Comparison of ENCODE assay signal across 21 cellular contexts in the genomic region with DNA sequence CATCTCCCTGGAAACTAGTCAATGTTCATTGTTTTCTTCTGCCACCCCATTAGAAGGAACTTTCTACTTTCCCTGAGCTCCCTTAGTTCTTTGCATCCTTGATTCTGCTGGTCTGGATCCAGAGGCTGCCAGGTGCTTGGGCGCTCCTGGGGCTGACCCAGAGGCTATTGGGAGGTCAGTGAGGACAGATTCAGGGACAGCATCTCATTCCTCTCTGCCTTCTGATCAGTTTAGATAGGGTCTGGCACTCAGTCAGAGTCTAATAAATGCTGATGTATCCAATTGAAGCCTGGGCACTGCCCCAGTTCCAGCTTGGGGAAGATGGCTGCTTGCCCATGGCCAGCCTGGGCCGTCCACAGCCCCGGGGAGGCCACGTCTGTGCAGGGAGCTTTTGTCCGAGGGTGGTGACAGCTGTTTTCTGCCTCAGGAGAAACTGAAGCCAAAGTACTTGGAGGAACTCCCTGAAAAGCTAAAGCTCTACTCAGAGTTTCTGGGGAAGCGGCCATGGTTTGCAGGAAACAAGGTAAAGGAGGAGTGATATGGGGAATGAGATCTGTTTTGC. TPM values are rescaled to one million over a fixed set of nuclear protein-coding genes. Genes with fewer than 3 reads are reported as not detected.
DNase-seq lines count a peak whose midpoint lies in the region; ATAC-seq and TF ChIP-seq lines count a peak whose summit lies in the region.
"Had no signal": no experiment of that assay in that cellular context is flagged by ENCODE, and none has a peak within 500 bp of the region (broad histone marks: within the 10 kb centered on the region; RNA-seq: fewer than 3 reads in every experiment).

No MANE protein-coding gene starts in this region.

- H3K4me1 Mint-ChIP-seq in activated T-cell treated with anti-CD3 and anti-CD28 coated beads, Interleukin-2, amount 50 U/mL, for 24 hours (ENCODE audit: low read depth), result peaks cover 27% of the 10 kb centered on the region
- peaks cover 5% of the 10 kb centered on the region for H3K4me1 Mint-ChIP-seq in activated T-cell treated with anti-CD3 and anti-CD28 coated beads, Interleukin-2, amount 50 U/mL, for 4 hours (ENCODE audit: low read depth)
- H3K4me1 Mint-ChIP-seq in T-cell (peaks cover 0 to 23% (median 16%) of the 10 kb centered on the region in 3 donors), mesothelial cell of epicardium (peaks cover 6% of the 10 kb centered on the region)

- H3K27me3 Mint-ChIP-seq in activated T-cell treated with anti-CD3 and anti-CD28 coated beads, Interleukin-2, amount 50 U/mL, for 24 hours, result no peaks in the 10 kb centered on the region
- H3K27me3 Mint-ChIP-seq in activated T-cell treated with anti-CD3 and anti-CD28 coated beads, Interleukin-2, amount 50 U/mL, for 4 hours (ENCODE audit: low read depth), result no peaks in the 10 kb centered on the region
- H3K27me3 Mint-ChIP-seq in T-cell (no peaks in the 10 kb centered on the region), mesothelial cell of epicardium (ENCODE audit: low read depth) (no peaks in the 10 kb centered on the region)
- H3K27me3 Mint-ChIP-seq: CD4-positive, alpha-beta memory T cell had no signal

- no peak for TF ChIP-seq CTCF in mesothelial cell of epicardium (IDR thresholded peaks at IDR 0.05; ENCODE audit: unreplicated experiment)

- H3K36me3 Mint-ChIP-seq in activated T-cell treated with anti-CD3 and anti-CD28 coated beads, Interleukin-2, amount 50 U/mL, for 24 hours (ENCODE audit: low read depth), result peaks cover 47% of the 10 kb centered on the region
- H3K36me3 Mint-ChIP-seq in activated T-cell treated with anti-CD3 and anti-CD28 coated beads, Interleukin-2, amount 50 U/mL, for 4 hours (ENCODE audit: insufficient read depth), result peaks cover 2% of the 10 kb centered on the region
- no peaks in the 10 kb centered on the region for H3K36me3 Mint-ChIP-seq in T-cell
- no peaks in the 10 kb centered on the region for H3K36me3 Mint-ChIP-seq in mesothelial cell of epicardium
- H3K36me3 Mint-ChIP-seq: CD4-positive, alpha-beta memory T cell had no signal

- no peaks in the 10 kb centered on the region for H3K9me3 Mint-ChIP-seq in activated T-cell treated with anti-CD3 and anti-CD28 coated beads, Interleukin-2, amount 50 U/mL, for 24 hours
- H3K9me3 Mint-ChIP-seq in activated T-cell treated with anti-CD3 and anti-CD28 coated beads, Interleukin-2, amount 50 U/mL, for 4 hours, result peaks cover 2% of the 10 kb centered on the region
- H3K9me3 Mint-ChIP-seq in T-cell, result peaks cover 0 to 3% (median 0%) of the 10 kb centered on the region in 3 donors
- no peaks in the 10 kb centered on the region for H3K9me3 Mint-ChIP-seq in mesothelial cell of epicardium

- peak overlapping the region; percentile 91 for H3K4me3 Mint-ChIP-seq in activated T-cell treated with anti-CD3 and anti-CD28 coated beads, Interleukin-2, amount 50 U/mL, for 24 hours
- H3K4me3 Mint-ChIP-seq in activated T-cell treated with anti-CD3 and anti-CD28 coated beads, Interleukin-2, amount 50 U/mL, for 4 hours, result no peak overlapping the region
- H3K4me3 Mint-ChIP-seq in T-cell, result peak overlapping the region; percentile 1 to 80 (median 31)
- H3K4me3 Mint-ChIP-seq in mesothelial cell of epicardium, result no peak overlapping the region

- ATAC-seq in activated T-cell treated with anti-CD3 and anti-CD28 coated beads, Interleukin-2, amount 50 U/mL, for 4 hours, result no peak
- ATAC-seq in T-cell (replicated peaks in 1 of 4), result no peak
- no peak for ATAC-seq in GM21529 (IDR thresholded peaks at IDR 0.05; ENCODE audit: unreplicated experiment)
- ATAC-seq: HCT116 had no signal

- POLR2A ChIA-PET in T-cell (lab: Charles Lee), result no interaction called here

- CTCF ChIA-PET in T-cell (lab: Charles Lee), result no interaction called here

- DNase-seq in activated T-cell treated with anti-CD3 and anti-CD28 coated beads, Interleukin-2, amount 50 U/mL, for 24 hours, result no peak
- no peak for DNase-seq in activated T-cell treated with anti-CD3 and anti-CD28 coated beads, Interleukin-2, amount 50 U/mL, for 4 hours
- no peak for DNase-seq in T-cell
- DNase-seq in globus pallidus (ENCODE audit: low spot score), result peak; percentile 51
- DNase-seq in pons (ENCODE audit: low spot score), result peak; percentile 26
- DNase-seq in mesothelial cell of epicardium (ENCODE audit: low spot score in 2 of 2, unreplicated experiment in 2 of 2), result no peak
- DNase-seq in dermis blood vessel endothelial cell, result no peak
- DNase-seq: CD4-positive, alpha-beta memory T cell; KBM-7; MM.1S; NCI-H1048; NCI-H1417 treated with DMSO at 0.1 percent for 48 hours; NCI-H187; NCI-H446; NCI-H526; Peyer's patch had no signal

- H3K27ac Mint-ChIP-seq in activated T-cell treated with anti-CD3 and anti-CD28 coated beads, Interleukin-2, amount 50 U/mL, for 24 hours, result no peak overlapping the region
- peak overlapping the region; percentile 19 to 79 for H3K27ac Mint-ChIP-seq in T-cell
- no peak overlapping the region for H3K27ac Mint-ChIP-seq in mesothelial cell of epicardium

RNA-seq across cellular contexts. Expression of a gene that starts 2.3 kb away (rescaled TPM):
- total RNA-seq in activated T-cell treated with anti-CD3 and anti-CD28 coated beads, Interleukin-2, amount 50 U/mL, for 4 hours, result 10 to 100 TPM in 2 of 3 donors, not detected in 1; 30.4 to 60.0 TPM
- total RNA-seq in T-cell (10 to 100 TPM in 4 of 5 donors, under 1 TPM in 1; 0.44 to 50.3 (median 30.7) TPM), mesothelial cell of epicardium (48.8 to 54.2 TPM (median 52.3 TPM) in 3 replicates), dermis blood vessel endothelial cell (8.5 TPM in 1 of 2 replicates, not detected in the other)
- total RNA-seq: CD4-positive, alpha-beta memory T cell; G401; HT-29; OCI-LY7 had no signal

RNA-seq across cellular contexts. Expression of a gene that starts 22.1 kb away (rescaled TPM):
- 1 to 10 TPM; 4.0 to 5.3 (median 4.4) TPM for total RNA-seq in activated T-cell treated with anti-CD3 and anti-CD28 coated beads, Interleukin-2, amount 50 U/mL, for 4 hours
- total RNA-seq in T-cell (100 to 1,000 TPM in 1 of 5 donors, 10 to 100 TPM in 4; 51.9 to 102 (median 77.4) TPM), mesothelial cell of epicardium (169 to 186 TPM (median 177 TPM) in 3 replicates), dermis blood vessel endothelial cell (4.0 and 4.1 TPM in 2 replicates)
- total RNA-seq: HT-29 had no signal

RNA-seq across cellular contexts. Expression of a gene that starts 22.1 kb away (rescaled TPM):
- total RNA-seq in activated T-cell treated with anti-CD3 and anti-CD28 coated beads, Interleukin-2, amount 50 U/mL, for 4 hours, result under 1 TPM in 1 of 3 donors, not detected in 2; 0.05 TPM
- under 1 TPM; 0.12 to 0.63 (median 0.23) TPM for total RNA-seq in T-cell
- 0.24 to 0.29 TPM (median 0.25 TPM) in 3 replicates for total RNA-seq in mesothelial cell of epicardium
- total RNA-seq in dermis blood vessel endothelial cell, result under 0.01 TPM in 1 of 2 replicates, not detected in the other
- total RNA-seq: CD4-positive, alpha-beta memory T cell; HT-29; OCI-LY7 had no signal

RNA-seq across cellular contexts. Expression of a gene that starts 34.0 kb away (rescaled TPM):
- 1 to 10 TPM; 3.7 to 6.9 (median 4.1) TPM for total RNA-seq in activated T-cell treated with anti-CD3 and anti-CD28 coated beads, Interleukin-2, amount 50 U/mL, for 4 hours
- total RNA-seq in T-cell (10 to 100 TPM; 14.6 to 28.5 (median 20.8) TPM), mesothelial cell of epicardium (23.4 to 24.9 TPM (median 23.7 TPM) in 3 replicates), dermis blood vessel endothelial cell (1.5 and 2.7 TPM in 2 replicates)

RNA-seq across cellular contexts. Expression of a gene that starts 50.9 kb away (rescaled TPM):
- total RNA-seq in activated T-cell treated with anti-CD3 and anti-CD28 coated beads, Interleukin-2, amount 50 U/mL, for 4 hours, result 10 to 100 TPM; 11.5 to 21.6 (median 11.7) TPM
- total RNA-seq in T-cell, result 10 to 100 TPM in 4 of 5 donors, 1 to 10 TPM in 1; 8.4 to 17.1 (median 10.3) TPM
- total RNA-seq in mesothelial cell of epicardium, result 49.7 to 57.9 TPM (median 55.2 TPM) in 3 replicates
- 25.1 and 54.1 TPM in 2 replicates for total RNA-seq in dermis blood vessel endothelial cell
- total RNA-seq: HT-29, OCI-LY7 had no signal

Comparison
In these comparisons a context has a peak if more than half of its experiments do, and no peak if none do; other contexts are left out.
1. H3K4me3 Mint-ChIP-seq: peak in activated T-cell treated with anti-CD3 and anti-CD28 coated beads, Interleukin-2, amount 50 U/mL, for 24 hours (single experiment) and T-cell (3 of 3); none in activated T-cell treated with anti-CD3 and anti-CD28 coated beads, Interleukin-2, amount 50 U/mL, for 4 hours (single experiment) and mesothelial cell of epicardium (single experiment).
2. DNase-seq: peak in globus pallidus (single experiment) and pons (single experiment); none in activated T-cell treated with anti-CD3 and anti-CD28 coated beads, Interleukin-2, amount 50 U/mL, for 24 hours (single experiment), activated T-cell treated with anti-CD3 and anti-CD28 coated beads, Interleukin-2, amount 50 U/mL, for 4 hours (single experiment), T-cell (0 of 34), mesothelial cell of epicardium (0 of 2) and dermis blood vessel endothelial cell (single experiment).
3. H3K27ac Mint-ChIP-seq: peak in T-cell (2 of 2); none in activated T-cell treated with anti-CD3 and anti-CD28 coated beads, Interleukin-2, amount 50 U/mL, for 24 hours (single experiment) and mesothelial cell of epicardium (single experiment).
4. RNA of a gene that starts 22.1 kb away (total RNA-seq): 169 to 186 TPM in mesothelial cell of epicardium and 51.9 to 102 TPM in T-cell; 4.0 to 5.3 TPM in activated T-cell treated with anti-CD3 and anti-CD28 coated beads, Interleukin-2, amount 50 U/mL, for 4 hours and 4.0 to 4.1 TPM in dermis blood vessel endothelial cell; every median in the first group is over 4 times any median in the second.